Comparison of ENCODE assay signal across 8 cellular contexts in genomic region chr13:101127741-101128353, GRCh38.
A peak's percentile ranks its signal among the peaks of the same experiment; 100 is the strongest.
DNase-seq lines count a peak whose midpoint lies in the region; ATAC-seq and TF ChIP-seq lines count a peak whose summit lies in the region.

No MANE protein-coding gene starts in this region.

- intact Hi-C loops in CD4-positive, alpha-beta T cell (cut with DNase I, micrococcal nuclease) = loop anchor here (1.0 to 10.0 kb wide), 5 partner anchors 555 to 1683 kb away; no protein-coding TSS in a partner anchor
- intact Hi-C loops in left ventricle myocardium inferior (cut with micrococcal nuclease) = no loop called here
- intact Hi-C loops in spleen (cut with DNase I; ENCODE audit: low total_unique reads) = loop anchor here (5.0 kb wide), 1 partner anchor 556 kb away; no protein-coding TSS in a partner anchor

- H3K27me3 Mint-ChIP-seq in CD4-positive, alpha-beta T cell = peaks cover 11% of the 10 kb centered on the region

- TF ChIP-seq CTCF in CD4-positive, alpha-beta T cell (IDR thresholded peaks at IDR 0.05) = peak; percentile 72
- TF ChIP-seq CTCF in left ventricle myocardium inferior (IDR thresholded peaks at IDR 0.05; ENCODE audit: borderline replicate concordance) (peak; percentile 78), spleen (IDR thresholded peaks at IDR 0.05 in 8 of 11, conservative IDR thresholded peaks at IDR 0.05 in 3 of 11) (peak in 9 of 11 experiments; percentile 30 to 70 (median 55))

- no peaks in the 10 kb centered on the region for H3K9me3 Mint-ChIP-seq in CD4-positive, alpha-beta T cell

- no peak overlapping the region for H3K4me3 Mint-ChIP-seq in CD4-positive, alpha-beta T cell

- H3K4me1 Mint-ChIP-seq in CD4-positive, alpha-beta T cell (ENCODE audit: low read depth) = no peaks in the 10 kb centered on the region

- 58 to 81% (median 67%) methylated on average over 5 of the region's 5 CpGs for WGBS in spleen, 5 donors

- H3K27ac ChIP-seq in CD4-positive, alpha-beta T cell (ENCODE audit: low read depth, low read length) = no peak overlapping the region
- H3K27ac ChIP-seq in left ventricle myocardium inferior (replicated peaks) = no peak overlapping the region
- H3K27ac ChIP-seq in spleen = no peak overlapping the region

- DNase-seq in CD4-positive, alpha-beta T cell = peak in 1 of 10 experiments; percentile 1
- DNase-seq in NCI-H1930 (lab: John Stamatoyannopoulos, UW) = peak; percentile 38 to 68
- DNase-seq in activated naive CD4-positive, alpha-beta T cell treated with anti-CD3 and anti-CD28 coated beads, Interleukin-2, amount 50 U/mL, for 16 hours = peak; percentile 13
- no peak for DNase-seq in left ventricle myocardium inferior
- no peak for DNase-seq in spleen
- no peak for DNase-seq in UCSD-AML1 (lab: John Stamatoyannopoulos, UW; ENCODE audit: unreplicated experiment)

- H3K27me3 ChIP-seq in CD4-positive, alpha-beta T cell (ENCODE audit: control insufficient read depth, insufficient read depth, low read length) = no peaks in the 10 kb centered on the region
- H3K27me3 ChIP-seq in left ventricle myocardium inferior (ENCODE audit: low read depth) (no peaks in the 10 kb centered on the region), spleen (replicated peaks in 1 of 7) (no peaks in the 10 kb centered on the region)

- no peak overlapping the region for H3K27ac Mint-ChIP-seq in CD4-positive, alpha-beta T cell

- H3K9me3 ChIP-seq in CD4-positive, alpha-beta T cell (ENCODE audit: control insufficient read depth, low read length) = no peaks in the 10 kb centered on the region
- H3K9me3 ChIP-seq in left ventricle myocardium inferior (replicated peaks) = no peaks in the 10 kb centered on the region
- H3K9me3 ChIP-seq in spleen = no peaks in the 10 kb centered on the region

- H3K36me3 Mint-ChIP-seq in CD4-positive, alpha-beta T cell (ENCODE audit: low read depth) = no peaks in the 10 kb centered on the region

- no peaks in the 10 kb centered on the region for H3K4me1 ChIP-seq in left ventricle myocardium inferior
- H3K4me1 ChIP-seq in spleen = no peaks in the 10 kb centered on the region

- H3K4me3 ChIP-seq in left ventricle myocardium inferior = no peak overlapping the region
- no peak overlapping the region for H3K4me3 ChIP-seq in spleen

- no peak for TF ChIP-seq POLR2A in spleen (IDR thresholded peaks at IDR 0.05)

- CTCF ChIA-PET in CD4-positive, alpha-beta T cell (lab: Charles Lee) = interaction anchor here (1.0 to 1.4 kb wide), 3 partner anchors 17 to 1472 kb away, joined by 4 to 7 read pairs (median 4); no protein-coding TSS in a partner anchor

- POLR2A ChIA-PET in CD4-positive, alpha-beta T cell (lab: Charles Lee) = no interaction called here

- H3K36me3 ChIP-seq in left ventricle myocardium inferior (peaks cover 4% of the 10 kb centered on the region), spleen (no peaks in the 10 kb centered on the region)

- peak; percentile 73 for ATAC-seq in CD4-positive, alpha-beta T cell (ENCODE audit: poor library complexity)
- ATAC-seq in GM18511 (IDR thresholded peaks at IDR 0.05; ENCODE audit: unreplicated experiment) = peak; percentile 93
- ATAC-seq in HG02938 (IDR thresholded peaks at IDR 0.05; ENCODE audit: unreplicated experiment) = peak; percentile 93

Comparison
In these comparisons a context has a peak if more than half of its experiments do, and no peak if none do; other contexts are left out.
1. DNase-seq: peak in NCI-H1930 (2 of 2) and activated naive CD4-positive, alpha-beta T cell treated with anti-CD3 and anti-CD28 coated beads, Interleukin-2, amount 50 U/mL, for 16 hours (single experiment); none in left ventricle myocardium inferior (single experiment), spleen (single experiment) and UCSD-AML1 (single experiment).
2. Peak in every context shown above with its lines, with median percentiles within 50 percentile points of each other: ATAC-seq and CTCF ChIP-seq.